In the genomic region with DNA sequence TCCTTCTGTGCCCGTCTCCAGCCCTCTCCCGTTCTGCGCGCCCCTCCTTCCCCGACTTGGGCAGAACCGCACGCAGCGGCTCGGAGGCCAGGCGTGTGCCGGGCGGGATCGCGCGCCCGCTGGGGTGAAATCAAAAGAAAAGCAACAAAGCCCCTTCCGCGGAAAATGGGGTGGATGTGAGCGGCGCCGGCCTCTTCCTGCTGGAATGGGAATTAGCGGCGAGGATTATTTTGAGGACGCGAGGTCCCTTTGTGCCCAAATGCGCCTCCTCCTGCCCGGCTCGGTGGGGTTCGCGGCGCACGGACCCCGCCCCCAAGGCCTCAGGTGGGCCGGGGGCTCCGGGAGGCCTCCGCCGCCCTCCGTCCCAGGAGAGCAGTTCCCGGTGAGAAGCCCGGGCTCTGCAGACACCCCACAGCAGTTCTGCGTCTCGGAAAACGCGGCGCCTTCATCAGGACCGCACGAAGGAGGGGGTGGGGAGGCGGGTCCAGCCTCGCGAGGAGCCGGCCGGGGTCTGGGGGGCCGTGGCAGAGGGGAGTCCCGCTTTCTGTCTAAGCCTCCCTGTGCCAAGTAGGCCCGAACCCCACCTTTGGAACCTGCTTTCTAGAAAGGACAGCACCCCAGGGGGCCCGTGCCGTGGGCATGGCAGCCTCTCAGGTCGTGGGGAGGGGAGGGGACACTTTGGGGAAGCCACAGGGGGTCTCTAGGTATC, we compare ENCODE assay signal across 10 cellular contexts.
A peak's percentile ranks its signal among the peaks of the same experiment; 100 is the strongest.
DNase-seq lines count a peak whose midpoint lies in the region; ATAC-seq and TF ChIP-seq lines count a peak whose summit lies in the region.
"Had no signal": no experiment of that assay in that cellular context is flagged by ENCODE, and none has a peak within 500 bp of the region (broad histone marks: within the 10 kb centered on the region; RNA-seq: fewer than 3 reads in every experiment).

No MANE protein-coding gene starts in this region.

- no peak for ATAC-seq in right cardiac atrium
- no peak for ATAC-seq in Right ventricle myocardium superior (ENCODE audit: poor library complexity)

- H3K27me3 ChIP-seq in right cardiac atrium (ENCODE audit: control insufficient read depth, insufficient read depth): no peaks in the 10 kb centered on the region

- under 1% methylated on average over 54 of the region's 58 CpGs for WGBS in right cardiac atrium

- peak overlapping the region; percentile 15 for H3K4me3 ChIP-seq in right cardiac atrium (ENCODE audit: low read length)
- peak overlapping the region; percentile 38 for H3K4me3 ChIP-seq in astrocyte of the cerebellum (ENCODE audit: low read depth, low read length)

- no peaks in the 10 kb centered on the region for H3K9me3 ChIP-seq in right cardiac atrium (ENCODE audit: control insufficient read depth, low read length)

- TF ChIP-seq CTCF in astrocyte of the cerebellum (IDR thresholded peaks at IDR 0.05; ENCODE audit: low read depth, low read length, missing control alignments) (no peak), GM13977 (IDR thresholded peaks at IDR 0.05; ENCODE audit: extremely low read depth, insufficient read depth, missing control alignments) (no peak)

- intact Hi-C loops in right cardiac atrium (cut with DNase I): no loop called here
- intact Hi-C loops in Right ventricle myocardium superior (cut with DNase I): no loop called here

- DNase-seq in right cardiac atrium: peak in 1 of 3 donors; percentile 50
- DNase-seq in Right ventricle myocardium superior: no peak
- no peak for DNase-seq in astrocyte of the cerebellum (ENCODE audit: low read depth)
- DNase-seq in lung microvascular endothelial cell (ENCODE audit: low read depth in 2 of 2): peak; percentile 20 to 43
- no peak for DNase-seq in GM13977 (ENCODE audit: low spot score)
- DNase-seq in CD1c-positive myeloid dendritic cell (ENCODE audit: extremely low spot score): no peak
- DNase-seq in activated T-cell treated with anti-CD3 and anti-CD28 coated beads, Interleukin-2, amount 50 U/mL, for 1 hour: no peak
- DNase-seq in NAMALWA (ENCODE audit: low spot score): no peak
- DNase-seq: naive B cell, NCI-H510A treated with DMSO at 0.1 percent for 48 hours had no signal

- H3K4me1 ChIP-seq in right cardiac atrium (ENCODE audit: control insufficient read depth, insufficient read depth, low read length): no peaks in the 10 kb centered on the region

- in situ Hi-C loops in astrocyte of the cerebellum (cut with HindIII; ENCODE audit: low sequenced_read_pairs): no loop called here
- in situ Hi-C loops in GM13977 (cut with MboI; ENCODE audit: low pct_unique_long_range_greater_than_20kb, low sequenced_read_pairs, unreplicated experiment): no loop called here

- no peak overlapping the region for H3K27ac ChIP-seq in right cardiac atrium (ENCODE audit: low read length)

Comparison
In these comparisons a context has a peak if more than half of its experiments do, and no peak if none do; other contexts are left out.
1. DNase-seq: peak in lung microvascular endothelial cell (2 of 2); none in Right ventricle myocardium superior (single experiment), astrocyte of the cerebellum (single experiment), GM13977 (single experiment), CD1c-positive myeloid dendritic cell (single experiment), activated T-cell treated with anti-CD3 and anti-CD28 coated beads, Interleukin-2, amount 50 U/mL, for 1 hour (single experiment) and NAMALWA (single experiment).